14 cellular contexts compared by ENCODE assay signal in the genomic region with DNA sequence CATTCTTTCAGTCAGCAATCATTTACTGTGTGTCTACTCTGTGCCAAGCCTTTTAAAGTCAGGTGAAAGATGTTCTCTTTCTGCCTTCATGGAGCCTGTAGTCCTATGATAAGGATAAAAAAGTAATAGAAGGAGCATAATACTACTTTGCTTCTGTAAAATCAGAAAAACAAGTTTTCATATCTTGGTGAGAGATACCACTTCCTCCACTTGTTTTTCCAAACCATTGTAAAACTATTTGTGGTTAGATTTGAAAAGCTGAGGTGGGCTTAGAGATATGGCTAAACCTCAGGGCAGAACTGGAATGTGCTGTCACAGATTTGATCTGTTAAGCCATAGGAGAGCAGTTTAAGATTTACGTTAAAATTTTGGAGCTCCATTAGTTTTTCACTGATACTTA.
A peak's percentile ranks its signal among the peaks of the same experiment; 100 is the strongest.
DNase-seq lines count a peak whose midpoint lies in the region; ATAC-seq and TF ChIP-seq lines count a peak whose summit lies in the region.
"Had no signal": no experiment of that assay in that cellular context is flagged by ENCODE, and none has a peak within 500 bp of the region (broad histone marks: within the 10 kb centered on the region; RNA-seq: fewer than 3 reads in every experiment).

No MANE protein-coding gene starts in this region.

- peaks cover 3 to 40% (median 5%) of the 10 kb centered on the region in 3 donors for H3K36me3 ChIP-seq in tibial nerve

- H3K27ac ChIP-seq in tibial nerve: no peak overlapping the region
- H3K27ac ChIP-seq: parathyroid adenoma, upper lobe of right lung had no signal

- CTCF ChIA-PET in activated CD8-positive, alpha-beta T cell treated with anti-CD3 and anti-CD28 coated beads for 36 hours (lab: Charles Lee): interaction anchor here (0.6 kb wide), 1 partner anchor 804 kb away, joined by 3 read pairs; no protein-coding TSS in a partner anchor
- CTCF ChIA-PET in activated CD8-positive, alpha-beta T cell treated with anti-CD3 and anti-CD28 coated beads, Interleukin-2, amount 10 ng/mL, durations not matched to agents 7 days and 5 days (lab: Charles Lee): no interaction called here

- H3K27ac Mint-ChIP-seq in activated CD8-positive, alpha-beta T cell treated with anti-CD3 and anti-CD28 coated beads for 36 hours: no peak overlapping the region
- no peak overlapping the region for H3K27ac Mint-ChIP-seq in activated CD8-positive, alpha-beta T cell treated with anti-CD3 and anti-CD28 coated beads, Interleukin-2, amount 10 ng/mL, durations not matched to agents 7 days and 5 days
- peak overlapping the region; percentile 47 for H3K27ac Mint-ChIP-seq in osteocyte (ENCODE audit: unreplicated experiment)

- TF ChIP-seq CTCF in activated CD8-positive, alpha-beta T cell treated with anti-CD3 and anti-CD28 coated beads for 36 hours (IDR thresholded peaks at IDR 0.05): no peak
- TF ChIP-seq CTCF in osteocyte (IDR thresholded peaks at IDR 0.05): no peak
- no peak for TF ChIP-seq CTCF in tibial nerve (IDR thresholded peaks at IDR 0.05)

- no peak for TF ChIP-seq EP300 in tibial nerve (IDR thresholded peaks at IDR 0.05)

- peaks cover 0 to 8% (median 2%) of the 10 kb centered on the region in 4 donors for H3K4me1 ChIP-seq in tibial nerve
- H3K4me1 ChIP-seq: parathyroid adenoma, upper lobe of right lung had no signal

- no peaks in the 10 kb centered on the region for H3K27me3 Mint-ChIP-seq in activated CD8-positive, alpha-beta T cell treated with anti-CD3 and anti-CD28 coated beads for 36 hours
- H3K27me3 Mint-ChIP-seq in activated CD8-positive, alpha-beta T cell treated with anti-CD3 and anti-CD28 coated beads, Interleukin-2, amount 10 ng/mL, durations not matched to agents 7 days and 5 days (ENCODE audit: low read depth): no peaks in the 10 kb centered on the region
- H3K27me3 Mint-ChIP-seq in osteocyte (ENCODE audit: unreplicated experiment): no peaks in the 10 kb centered on the region

- POLR2A ChIA-PET in activated CD8-positive, alpha-beta T cell treated with anti-CD3 and anti-CD28 coated beads for 36 hours (lab: Charles Lee): interaction anchor here (0.5 to 0.7 kb wide), 2 partner anchors 150 to 857 kb away, joined by 3 read pairs; no protein-coding TSS in a partner anchor
- POLR2A ChIA-PET in activated CD8-positive, alpha-beta T cell treated with anti-CD3 and anti-CD28 coated beads, Interleukin-2, amount 10 ng/mL, durations not matched to agents 7 days and 5 days (lab: Charles Lee): no interaction called here

- peaks cover 12% of the 10 kb centered on the region for H3K4me1 Mint-ChIP-seq in activated CD8-positive, alpha-beta T cell treated with anti-CD3 and anti-CD28 coated beads for 36 hours (ENCODE audit: low read depth)
- peaks cover 12% of the 10 kb centered on the region for H3K4me1 Mint-ChIP-seq in activated CD8-positive, alpha-beta T cell treated with anti-CD3 and anti-CD28 coated beads, Interleukin-2, amount 10 ng/mL, durations not matched to agents 7 days and 5 days (ENCODE audit: low read depth)
- peaks cover 22% of the 10 kb centered on the region for H3K4me1 Mint-ChIP-seq in osteocyte (ENCODE audit: unreplicated experiment)

- H3K9me3 Mint-ChIP-seq in activated CD8-positive, alpha-beta T cell treated with anti-CD3 and anti-CD28 coated beads for 36 hours: no peaks in the 10 kb centered on the region
- no peaks in the 10 kb centered on the region for H3K9me3 Mint-ChIP-seq in activated CD8-positive, alpha-beta T cell treated with anti-CD3 and anti-CD28 coated beads, Interleukin-2, amount 10 ng/mL, durations not matched to agents 7 days and 5 days (ENCODE audit: insufficient read depth)
- no peaks in the 10 kb centered on the region for H3K9me3 Mint-ChIP-seq in osteocyte (ENCODE audit: unreplicated experiment)

- H3K36me3 Mint-ChIP-seq in activated CD8-positive, alpha-beta T cell treated with anti-CD3 and anti-CD28 coated beads for 36 hours (ENCODE audit: low read depth): no peaks in the 10 kb centered on the region
- no peaks in the 10 kb centered on the region for H3K36me3 Mint-ChIP-seq in activated CD8-positive, alpha-beta T cell treated with anti-CD3 and anti-CD28 coated beads, Interleukin-2, amount 10 ng/mL, durations not matched to agents 7 days and 5 days (ENCODE audit: low read depth)
- H3K36me3 Mint-ChIP-seq in osteocyte (ENCODE audit: unreplicated experiment): peaks cover 14% of the 10 kb centered on the region

- H3K27me3 ChIP-seq in tibial nerve: no peaks in the 10 kb centered on the region
- H3K27me3 ChIP-seq: upper lobe of right lung had no signal

- intact Hi-C loops in activated CD8-positive, alpha-beta T cell treated with anti-CD3 and anti-CD28 coated beads for 36 hours (cut with micrococcal nuclease): no loop called here

- no peak overlapping the region for H3K4me3 Mint-ChIP-seq in activated CD8-positive, alpha-beta T cell treated with anti-CD3 and anti-CD28 coated beads for 36 hours
- no peak overlapping the region for H3K4me3 Mint-ChIP-seq in activated CD8-positive, alpha-beta T cell treated with anti-CD3 and anti-CD28 coated beads, Interleukin-2, amount 10 ng/mL, durations not matched to agents 7 days and 5 days
- H3K4me3 Mint-ChIP-seq in osteocyte (ENCODE audit: unreplicated experiment): no peak overlapping the region

- no peak for DNase-seq in activated CD8-positive, alpha-beta T cell treated with anti-CD3 and anti-CD28 coated beads for 36 hours
- no peak for DNase-seq in activated CD8-positive, alpha-beta T cell treated with anti-CD3 and anti-CD28 coated beads, Interleukin-2, amount 10 ng/mL, durations not matched to agents 7 days and 5 days
- DNase-seq in OCI-M2 (lab: John Stamatoyannopoulos, UW; ENCODE audit: unreplicated experiment) (peak; percentile 0), astrocyte of the hippocampus (ENCODE audit: low read depth, low spot score) (peak; percentile 34), osteocyte (ENCODE audit: extremely low spot score, unreplicated experiment) (no peak), tibial nerve (ENCODE audit: low spot score in 2 of 2) (no peak)
- DNase-seq: activated CD4-positive, alpha-beta T cell treated with anti-CD3 and anti-CD28 coated beads, Interleukin-2, amount 50 U/mL, for 48 hours; left ventricle myocardium superior; stimulated activated naive CD4-positive, alpha-beta T cell treated with Interleukin-2 at 50 U/mL for 16 hours; T1000; upper lobe of right lung had no signal

- ATAC-seq in activated CD8-positive, alpha-beta T cell treated with anti-CD3 and anti-CD28 coated beads for 36 hours: peak; percentile 24
- no peak for ATAC-seq in activated CD8-positive, alpha-beta T cell treated with anti-CD3 and anti-CD28 coated beads, Interleukin-2, amount 10 ng/mL, durations not matched to agents 7 days and 5 days
- ATAC-seq in HG03159 (IDR thresholded peaks at IDR 0.05; ENCODE audit: unreplicated experiment): no peak
- no peak for ATAC-seq in HG03565 (IDR thresholded peaks at IDR 0.05; ENCODE audit: unreplicated experiment)
- ATAC-seq: left ventricle myocardium superior, upper lobe of right lung had no signal

- TF ChIP-seq POLR2A in tibial nerve (IDR thresholded peaks at IDR 0.05): no peak

- WGBS in tibial nerve, 2 donors: 78 to 82% methylated on average over 1 of the region's 1 CpG

- H3K9me3 ChIP-seq in tibial nerve: no peaks in the 10 kb centered on the region
- H3K9me3 ChIP-seq: upper lobe of right lung had no signal

- no peak overlapping the region for H3K4me3 ChIP-seq in tibial nerve
- H3K4me3 ChIP-seq: upper lobe of right lung had no signal

Comparison
In these comparisons a context has a peak if more than half of its experiments do, and no peak if none do; other contexts are left out.
1. DNase-seq: peak in OCI-M2 (single experiment) and astrocyte of the hippocampus (single experiment); none in activated CD8-positive, alpha-beta T cell treated with anti-CD3 and anti-CD28 coated beads for 36 hours (single experiment), activated CD8-positive, alpha-beta T cell treated with anti-CD3 and anti-CD28 coated beads, Interleukin-2, amount 10 ng/mL, durations not matched to agents 7 days and 5 days (single experiment), osteocyte (single experiment) and tibial nerve (0 of 2).